9 cellular contexts compared by ENCODE assay signal in the genomic region with DNA sequence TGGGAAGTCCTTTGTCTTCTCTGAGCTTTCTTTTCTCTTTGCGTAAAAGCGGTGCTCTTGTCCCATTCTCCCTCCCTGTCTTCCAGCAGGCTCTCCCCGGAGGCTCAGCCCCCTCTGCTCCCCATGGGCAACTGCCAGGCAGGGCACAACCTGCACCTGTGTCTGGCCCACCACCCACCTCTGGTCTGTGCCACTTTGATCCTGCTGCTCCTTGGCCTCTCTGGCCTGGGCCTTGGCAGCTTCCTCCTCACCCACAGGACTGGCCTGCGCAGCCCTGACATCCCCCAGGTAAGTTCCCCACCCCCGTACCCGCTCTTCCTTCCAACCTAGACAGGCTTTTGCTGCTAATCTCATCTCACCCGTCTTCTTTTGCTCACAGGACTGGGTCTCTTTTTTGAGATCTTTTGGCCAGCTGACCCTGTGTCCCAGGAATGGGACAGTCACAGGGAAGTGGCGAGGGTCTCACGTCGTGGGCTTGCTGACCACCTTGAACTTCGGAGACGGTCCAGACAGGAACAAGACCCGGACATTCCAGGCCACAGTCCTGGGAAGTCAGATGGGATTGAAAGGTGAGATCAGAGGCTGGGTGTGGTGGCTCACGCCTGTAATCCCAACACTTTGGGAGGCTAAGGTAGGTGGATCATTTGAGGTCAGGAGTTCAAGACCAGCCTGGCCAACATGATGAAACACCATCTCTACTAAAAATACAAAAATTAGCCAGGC. TPM values are rescaled to one million over a fixed set of nuclear protein-coding genes. Genes with fewer than 3 reads are reported as not detected.
DNase-seq lines count a peak whose midpoint lies in the region; ATAC-seq and TF ChIP-seq lines count a peak whose summit lies in the region.
"Had no signal": no experiment of that assay in that cellular context is flagged by ENCODE, and none has a peak within 500 bp of the region (broad histone marks: within the 10 kb centered on the region; RNA-seq: fewer than 3 reads in every experiment).

No MANE protein-coding gene starts in this region.

- no peaks in the 10 kb centered on the region for H3K27me3 Mint-ChIP-seq in T-helper 2 cell treated with Interferon-gamma antibody and Interleukin-4, amounts not matched to agents 5 μg/mL and 100 μg/mL, for 36 hours (ENCODE audit: low read depth)

- TF ChIP-seq EP300 in suprapubic skin (IDR thresholded peaks at IDR 0.05) = no peak

- H3K4me1 Mint-ChIP-seq in T-helper 2 cell treated with Interferon-gamma antibody and Interleukin-4, amounts not matched to agents 5 μg/mL and 100 μg/mL, for 36 hours (ENCODE audit: low read depth) = peaks cover 16% of the 10 kb centered on the region

- H3K36me3 ChIP-seq in right lobe of liver (peaks cover 0 to 5% (median 0%) of the 10 kb centered on the region in 4 donors), suprapubic skin (peaks cover 5% of the 10 kb centered on the region)

- no peak for DNase-seq in T-helper 2 cell treated with Interferon-gamma antibody and Interleukin-4, amounts not matched to agents 5 μg/mL and 100 μg/mL, for 36 hours (ENCODE audit: low spot score)
- no peak for DNase-seq in T-helper 2 cell
- DNase-seq in right lobe of liver = no peak
- no peak for DNase-seq in suprapubic skin (ENCODE audit: low spot score in 2 of 2)
- no peak for DNase-seq in omental fat pad (ENCODE audit: low spot score)
- DNase-seq: foreskin keratinocyte had no signal

- no peaks in the 10 kb centered on the region for H3K9me3 Mint-ChIP-seq in T-helper 2 cell treated with Interferon-gamma antibody and Interleukin-4, amounts not matched to agents 5 μg/mL and 100 μg/mL, for 36 hours

- H3K9me3 ChIP-seq in right lobe of liver (no peaks in the 10 kb centered on the region), suprapubic skin (no peaks in the 10 kb centered on the region)

- H3K4me3 Mint-ChIP-seq in T-helper 2 cell treated with Interferon-gamma antibody and Interleukin-4, amounts not matched to agents 5 μg/mL and 100 μg/mL, for 36 hours = peak overlapping the region; percentile 90

- TF ChIP-seq CTCF in right lobe of liver (IDR thresholded peaks at IDR 0.05) (no peak), suprapubic skin (IDR thresholded peaks at IDR 0.05) (no peak), omental fat pad (IDR thresholded peaks at IDR 0.05) (no peak)

- ATAC-seq in right lobe of liver (no peak), HG02885 (IDR thresholded peaks at IDR 0.05; ENCODE audit: poor library complexity, unreplicated experiment) (no peak), omental fat pad (ENCODE audit: low FRiP score) (no peak), GM19351 (IDR thresholded peaks at IDR 0.05; ENCODE audit: unreplicated experiment) (no peak)

- peak overlapping the region; percentile 35 for H3K27ac ChIP-seq in adipose tissue (ENCODE audit: low read depth, low read length)
- H3K27ac ChIP-seq in right lobe of liver = peak overlapping the region; percentile 83 to 90 (median 83)
- H3K27ac ChIP-seq in suprapubic skin = peak overlapping the region; percentile 91

- H3K27me3 ChIP-seq in right lobe of liver (no peaks in the 10 kb centered on the region), suprapubic skin (no peaks in the 10 kb centered on the region)
- H3K27me3 ChIP-seq: foreskin keratinocyte had no signal

- intact Hi-C loops in right lobe of liver (cut with DNase I) = no loop called here

- WGBS in adipose tissue, 3 donors = 79 to 86% (median 80%) methylated on average over 14 of the region's 14 CpGs
- 70% methylated on average over 12 of the region's 14 CpGs for WGBS in right lobe of liver (ENCODE audit: insufficient coverage, low coverage, low lambda C conversion rate, missing lambda C conversion rate)
- WGBS in suprapubic skin = 85% methylated on average over 14 of the region's 14 CpGs

- peak overlapping the region in 2 of 3 donors; percentile 74 to 79 for H3K4me3 ChIP-seq in right lobe of liver
- H3K4me3 ChIP-seq in suprapubic skin = peak overlapping the region; percentile 85

- no peak for TF ChIP-seq POLR2A in right lobe of liver (IDR thresholded peaks at IDR 0.05)
- TF ChIP-seq POLR2A in suprapubic skin (IDR thresholded peaks at IDR 0.05) = no peak

- peaks cover 0 to 33% (median 4%) of the 10 kb centered on the region in 4 donors for H3K4me1 ChIP-seq in right lobe of liver
- peaks cover 12% of the 10 kb centered on the region for H3K4me1 ChIP-seq in suprapubic skin
- H3K4me1 ChIP-seq: foreskin keratinocyte had no signal

- peaks cover 6% of the 10 kb centered on the region for H3K36me3 Mint-ChIP-seq in T-helper 2 cell treated with Interferon-gamma antibody and Interleukin-4, amounts not matched to agents 5 μg/mL and 100 μg/mL, for 36 hours (ENCODE audit: low read depth)

- H3K27ac Mint-ChIP-seq in T-helper 2 cell treated with Interferon-gamma antibody and Interleukin-4, amounts not matched to agents 5 μg/mL and 100 μg/mL, for 36 hours = peak overlapping the region; percentile 73

RNA-seq across cellular contexts. Expression of a gene that starts 1.3 kb away (rescaled TPM):
- 100 to 1,000 TPM in 2 of 3 donors, 10 to 100 TPM in 1; 91.4 to 182 (median 115) TPM for polyA plus RNA-seq in adipose tissue
- total RNA-seq in right lobe of liver = 10 to 100 TPM; 49.9 to 75.9 (median 57.1) TPM
- 100 to 1,000 TPM in 3 of 4 donors, 10 to 100 TPM in 1; 78.0 to 109 (median 106) TPM for total RNA-seq in suprapubic skin
- 100 to 1,000 TPM in 3 of 4 donors, 10 to 100 TPM in 1; 78.4 to 135 (median 110) TPM for total RNA-seq in omental fat pad

RNA-seq across cellular contexts. Expression of a gene that starts 10.5 kb away (rescaled TPM):
- polyA plus RNA-seq in adipose tissue = 10 to 100 TPM; 15.2 to 47.6 (median 32.2) TPM
- total RNA-seq in right lobe of liver = 10 to 100 TPM; 15.8 to 19.6 (median 17.2) TPM
- 10 to 100 TPM; 29.1 to 54.4 (median 39.1) TPM for total RNA-seq in suprapubic skin
- 10 to 100 TPM; 25.1 to 90.0 (median 43.2) TPM for total RNA-seq in omental fat pad

RNA-seq across cellular contexts. Expression of a gene that starts 32.2 kb away (rescaled TPM):
- 10 to 100 TPM; 10.1 to 14.8 (median 14.2) TPM for polyA plus RNA-seq in adipose tissue
- 10 to 100 TPM in 2 of 6 experiments, 1 to 10 TPM in 4; 5.2 to 12.9 (median 9.0) TPM for total RNA-seq in right lobe of liver
- total RNA-seq in suprapubic skin = 10 to 100 TPM; 14.6 to 29.3 (median 21.7) TPM
- total RNA-seq in omental fat pad = 10 to 100 TPM in 1 of 4 donors, 1 to 10 TPM in 3; 5.6 to 22.2 (median 9.8) TPM

RNA-seq across cellular contexts. Expression of a gene that starts 32.9 kb away (rescaled TPM):
- 10 to 100 TPM; 37.3 to 69.5 (median 50.1) TPM for polyA plus RNA-seq in adipose tissue
- total RNA-seq in right lobe of liver (10 to 100 TPM; 22.3 to 45.8 (median 33.2) TPM), suprapubic skin (10 to 100 TPM; 48.2 to 58.7 (median 51.0) TPM), omental fat pad (100 to 1,000 TPM in 1 of 4 donors, 10 to 100 TPM in 3; 22.8 to 113 (median 31.1) TPM)

RNA-seq across cellular contexts. Expression of a gene that starts 37.2 kb away (rescaled TPM):
- 10 to 100 TPM in 2 of 3 donors, 1 to 10 TPM in 1; 6.5 to 13.0 (median 10.5) TPM for polyA plus RNA-seq in adipose tissue
- 10 to 100 TPM in 1 of 6 experiments, 1 to 10 TPM in 5; 5.4 to 13.5 (median 7.2) TPM for total RNA-seq in right lobe of liver
- total RNA-seq in suprapubic skin = 10 to 100 TPM; 20.3 to 43.9 (median 32.0) TPM
- total RNA-seq in omental fat pad = 10 to 100 TPM in 3 of 4 donors, 1 to 10 TPM in 1; 7.1 to 44.5 (median 20.0) TPM

Comparison
In these comparisons a context has a peak if more than half of its experiments do, and no peak if none do; other contexts are left out.
1. H3K27ac ChIP-seq: peak in every context shown above with its lines; median percentile 91 in suprapubic skin; 83 in right lobe of liver; 35 in adipose tissue.